In the genomic region with DNA sequence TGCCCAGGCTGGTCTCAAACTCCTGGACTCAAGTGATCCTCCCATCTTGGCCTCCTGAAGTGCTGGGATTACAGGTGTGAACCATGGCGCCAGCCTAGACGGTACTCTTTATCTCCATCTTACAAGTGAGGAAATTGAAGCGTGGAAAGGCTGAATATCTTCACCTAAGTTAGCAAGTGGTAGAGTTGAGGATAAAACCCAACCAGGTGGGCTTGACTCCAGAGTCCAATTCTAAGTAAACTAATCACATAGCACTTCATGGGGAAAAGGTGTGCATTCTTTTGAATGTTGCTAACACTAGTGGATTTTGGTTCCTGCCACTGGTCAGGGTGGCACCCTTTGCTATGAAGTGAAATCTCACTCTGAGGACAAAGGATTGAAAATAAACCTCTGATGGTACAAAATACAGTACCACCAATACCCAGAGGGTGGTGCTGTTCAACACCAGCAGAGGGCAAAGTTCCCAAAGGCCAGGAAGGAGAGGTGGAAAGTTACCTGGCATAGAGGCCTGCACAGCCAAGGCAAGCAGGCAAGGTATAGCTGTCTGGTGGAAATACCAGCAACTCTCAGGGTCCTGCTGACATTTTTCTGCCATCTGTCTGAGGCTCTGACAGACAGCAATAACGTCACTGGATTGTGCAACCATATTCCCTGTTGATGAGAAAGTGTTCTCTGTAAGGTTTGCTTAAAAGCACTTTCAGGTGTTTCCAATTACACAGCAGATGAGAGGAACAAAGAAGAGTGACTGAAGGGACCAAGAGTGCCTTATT, we compare ENCODE assay signal across 8 cellular contexts. TPM values are rescaled to one million over a fixed set of nuclear protein-coding genes. Genes with fewer than 3 reads are reported as not detected.
A peak's percentile ranks its signal among the peaks of the same experiment; 100 is the strongest.
DNase-seq lines count a peak whose midpoint lies in the region; ATAC-seq and TF ChIP-seq lines count a peak whose summit lies in the region.

No MANE protein-coding gene starts in this region.

- no peak overlapping the region for H3K4me3 ChIP-seq in parathyroid adenoma (ENCODE audit: low read depth, low read length)

- peak; percentile 83 for TF ChIP-seq CTCF in CD4-positive, alpha-beta T cell (IDR thresholded peaks at IDR 0.05)
- TF ChIP-seq CTCF in parathyroid adenoma (IDR thresholded peaks at IDR 0.05): peak; percentile 84

- H3K4me3 Mint-ChIP-seq in CD4-positive, alpha-beta T cell: no peak overlapping the region

- H3K36me3 ChIP-seq in parathyroid adenoma (ENCODE audit: control insufficient read depth, insufficient read depth, low read length): no peaks in the 10 kb centered on the region

- no peak overlapping the region for H3K9ac ChIP-seq in parathyroid adenoma

- peaks cover 97% of the 10 kb centered on the region for H3K36me3 Mint-ChIP-seq in CD4-positive, alpha-beta T cell (ENCODE audit: low read depth)

- intact Hi-C loops in CD4-positive, alpha-beta T cell (cut with DNase I, micrococcal nuclease): loop anchor here (1.0 to 2.0 kb wide), 2 partner anchors 31 to 90 kb away; no protein-coding TSS in a partner anchor
- intact Hi-C loops in head of caudate nucleus (cut with DNase I): loop anchor here (5.0 kb wide), 1 partner anchor 89 kb away; no protein-coding TSS in a partner anchor

- no peaks in the 10 kb centered on the region for H3K27me3 ChIP-seq in CD4-positive, alpha-beta T cell (ENCODE audit: control insufficient read depth, insufficient read depth, low read length)
- no peaks in the 10 kb centered on the region for H3K27me3 ChIP-seq in parathyroid adenoma (ENCODE audit: control insufficient read depth, insufficient read depth, low read length)

- H2AFZ ChIP-seq in parathyroid adenoma: no peak overlapping the region

- H3K27ac ChIP-seq in CD4-positive, alpha-beta T cell (ENCODE audit: low read depth, low read length): no peak overlapping the region
- no peak overlapping the region for H3K27ac ChIP-seq in parathyroid adenoma

- ATAC-seq in CD4-positive, alpha-beta T cell (ENCODE audit: poor library complexity): peak; percentile 89

- no peak overlapping the region for H3K4me2 ChIP-seq in parathyroid adenoma (ENCODE audit: low read length)

- no peaks in the 10 kb centered on the region for H3K4me1 Mint-ChIP-seq in CD4-positive, alpha-beta T cell (ENCODE audit: low read depth)

- H3K79me2 ChIP-seq in parathyroid adenoma: no peaks in the 10 kb centered on the region

- POLR2A ChIA-PET in CD4-positive, alpha-beta T cell (lab: Charles Lee): no interaction called here

- no peaks in the 10 kb centered on the region for H3K27me3 Mint-ChIP-seq in CD4-positive, alpha-beta T cell

- H3K9me3 Mint-ChIP-seq in CD4-positive, alpha-beta T cell: no peaks in the 10 kb centered on the region

- CTCF ChIA-PET in CD4-positive, alpha-beta T cell (lab: Charles Lee): interaction anchor here (0.7 to 1.6 kb wide), 4 partner anchors 12 to 89 kb away, joined by 3 to 5 read pairs (median 4); no protein-coding TSS in a partner anchor

- no peaks in the 10 kb centered on the region for H3K4me1 ChIP-seq in parathyroid adenoma

- H3K9me3 ChIP-seq in CD4-positive, alpha-beta T cell (ENCODE audit: control insufficient read depth, low read length): no peaks in the 10 kb centered on the region
- H3K9me3 ChIP-seq in parathyroid adenoma (ENCODE audit: control insufficient read depth, low read length): no peaks in the 10 kb centered on the region

- H3K27ac Mint-ChIP-seq in CD4-positive, alpha-beta T cell: peak overlapping the region; percentile 56

- peak in 6 of 10 experiments; percentile 12 to 24 (median 14) for DNase-seq in CD4-positive, alpha-beta T cell
- peak; percentile 44 for DNase-seq in GM19240 (ENCODE audit: insufficient read length, low spot score)
- peak; percentile 89 for DNase-seq in NCI-H510A treated with DMSO at 0.1 percent for 48 hours (lab: John Stamatoyannopoulos, UW)
- peak; percentile 20 for DNase-seq in activated gamma-delta T cell treated with anti-CD3 and anti-CD28 coated beads, Interleukin-2, amount 50 U/mL, for 16 hours (ENCODE audit: low read depth)
- peak in 33 of 42 donors; percentile 13 to 82 (median 51) for DNase-seq in head of caudate nucleus
- no peak for DNase-seq in T-helper 9 cell
- DNase-seq in activated CD4-positive, CD25-positive, alpha-beta regulatory T cell treated with anti-CD3 and anti-CD28 coated beads, Interleukin-2, amount 50 U/mL, for 72 hours: no peak

RNA-seq across cellular contexts. Expression of a gene that starts 17.6 kb away (rescaled TPM):
- 1 to 10 TPM; 6.2 to 6.5 TPM for total RNA-seq in CD4-positive, alpha-beta T cell

RNA-seq across cellular contexts. Expression of a gene that starts 17.7 kb away (rescaled TPM):
- 10 to 100 TPM; 28.8 to 29.7 TPM for total RNA-seq in CD4-positive, alpha-beta T cell

RNA-seq across cellular contexts. Expression of a gene that starts 34.7 kb away (rescaled TPM):
- 10 to 100 TPM; 58.4 to 65.7 TPM for total RNA-seq in CD4-positive, alpha-beta T cell

RNA-seq across cellular contexts. Expression of a gene that starts 35.2 kb away (rescaled TPM):
- total RNA-seq in CD4-positive, alpha-beta T cell: under 1 TPM; 0.56 to 0.80 TPM

RNA-seq across cellular contexts. Expression of a gene that starts 37.6 kb away (rescaled TPM):
- 10 to 100 TPM; 50.7 to 55.5 TPM for total RNA-seq in CD4-positive, alpha-beta T cell

Comparison
In these comparisons a context has a peak if more than half of its experiments do, and no peak if none do; other contexts are left out.
1. DNase-seq: peak in CD4-positive, alpha-beta T cell (6 of 10), GM19240 (single experiment), NCI-H510A treated with DMSO at 0.1 percent for 48 hours (single experiment), activated gamma-delta T cell treated with anti-CD3 and anti-CD28 coated beads, Interleukin-2, amount 50 U/mL, for 16 hours (single experiment) and head of caudate nucleus (33 of 42); none in T-helper 9 cell (single experiment) and activated CD4-positive, CD25-positive, alpha-beta regulatory T cell treated with anti-CD3 and anti-CD28 coated beads, Interleukin-2, amount 50 U/mL, for 72 hours (single experiment).